ENCODE assay signal across 30 cellular contexts in genomic region chrX:48667504-48667903, GRCh38. TPM values are rescaled to one million over a fixed set of nuclear protein-coding genes. Genes with fewer than 3 reads are reported as not detected.
"Had no signal": no experiment of that assay in that cellular context is flagged by ENCODE, and none has a peak within 500 bp of the region (broad histone marks: within the 10 kb centered on the region; RNA-seq: fewer than 3 reads in every experiment).

No MANE protein-coding gene starts in this region.

- H3K4me1 Mint-ChIP-seq: activated CD8-positive, alpha-beta memory T cell treated with anti-CD3 and anti-CD28 coated beads, Interleukin-2, amount 10 ng/mL, durations not matched to agents 7 days and 5 days; memory B cell; naive thymus-derived CD8-positive, alpha-beta T cell; neural crest cell; stimulated activated memory B cell treated with anti-CD40 and anti-IgM and Interleukin-4, amounts not matched to agents 10 μg/mL and 1 μg/mL and 100 μg/mL, for 72 hours; WTC11 had no signal

- H3K27me3 Mint-ChIP-seq: activated CD8-positive, alpha-beta memory T cell treated with anti-CD3 and anti-CD28 coated beads, Interleukin-2, amount 10 ng/mL, durations not matched to agents 7 days and 5 days; activated naive CD8-positive, alpha-beta T cell; memory B cell; naive thymus-derived CD8-positive, alpha-beta T cell; stimulated activated memory B cell treated with anti-CD40 and anti-IgM and Interleukin-4, amounts not matched to agents 10 μg/mL and 1 μg/mL and 100 μg/mL, for 72 hours had no signal

- H3K4me3 Mint-ChIP-seq: activated CD8-positive, alpha-beta memory T cell treated with anti-CD3 and anti-CD28 coated beads, Interleukin-2, amount 10 ng/mL, durations not matched to agents 7 days and 5 days; activated CD8-positive, alpha-beta T cell treated with anti-CD3 and anti-CD28 coated beads, Interleukin-2, amount 10 ng/mL, durations not matched to agents 7 days and 5 days; activated naive CD8-positive, alpha-beta T cell; memory B cell; naive thymus-derived CD8-positive, alpha-beta T cell; neural crest cell; stimulated activated memory B cell treated with anti-CD40 and anti-IgM and Interleukin-4, amounts not matched to agents 10 μg/mL and 1 μg/mL and 100 μg/mL, for 72 hours; WTC11 had no signal

- DNase-seq: activated CD8-positive, alpha-beta memory T cell treated with anti-CD3 and anti-CD28 coated beads, Interleukin-2, amount 10 ng/mL, durations not matched to agents 7 days and 5 days; activated CD8-positive, alpha-beta T cell treated with anti-CD3 and anti-CD28 coated beads, Interleukin-2, amount 10 ng/mL, durations not matched to agents 7 days and 5 days; activated T-cell treated with anti-CD3 and anti-CD28 coated beads, Interleukin-2, amount 50 U/mL, for 48 hours; anterior cingulate cortex; colonic mucosa; effector CD8-positive, alpha-beta T cell; esophagus squamous epithelium; foreskin melanocyte; heart right ventricle; midbrain; naive thymus-derived CD8-positive, alpha-beta T cell; occipital lobe; stimulated activated CD4-positive, alpha-beta T cell treated with anti-CD3 and anti-CD28 coated beads, Interleukin-1b, Interleukin-23, amount 100 ng/mL, for 48 hours; stimulated activated CD4-positive, alpha-beta T cell treated with anti-CD3 and anti-CD28 coated beads, Interleukin-4, amount 100 ng/mL, for 4 hours; stimulated activated CD8-positive, alpha-beta memory T cell treated with anti-CD3 and anti-CD28 coated beads, Interleukin-4, amount 100 ng/mL, for 48 hours; stomach; tibial artery had no signal

- H3K9me3 Mint-ChIP-seq: activated T-helper 2 cell treated with anti-CD3 and anti-CD28 coated beads, Interferon-gamma antibody, Interleukin-2, Interleukin-4, amounts not matched to agents 10 μg/mL and 5 μg/mL and 100 μg/mL, durations not matched to agents 14 hours and 24 hours and 36 hours; memory B cell; naive thymus-derived CD8-positive, alpha-beta T cell; neural crest cell; stimulated activated memory B cell treated with anti-CD40 and anti-IgM and Interleukin-4, amounts not matched to agents 10 μg/mL and 1 μg/mL and 100 μg/mL, for 72 hours; WTC11 had no signal

- H3K27ac ChIP-seq: colonic mucosa, epithelial cell of prostate, esophagus squamous epithelium, parathyroid adenoma, right atrium auricular region, stomach, suprapubic skin, tibial artery had no signal

- H3K36me3 Mint-ChIP-seq: activated CD8-positive, alpha-beta memory T cell treated with anti-CD3 and anti-CD28 coated beads, Interleukin-2, amount 10 ng/mL, durations not matched to agents 7 days and 5 days; activated naive CD8-positive, alpha-beta T cell; memory B cell; naive thymus-derived CD8-positive, alpha-beta T cell; stimulated activated memory B cell treated with anti-CD40 and anti-IgM and Interleukin-4, amounts not matched to agents 10 μg/mL and 1 μg/mL and 100 μg/mL, for 72 hours; WTC11 had no signal

- H3K27ac Mint-ChIP-seq: activated CD8-positive, alpha-beta memory T cell treated with anti-CD3 and anti-CD28 coated beads, Interleukin-2, amount 10 ng/mL, durations not matched to agents 7 days and 5 days; activated CD8-positive, alpha-beta T cell treated with anti-CD3 and anti-CD28 coated beads, Interleukin-2, amount 10 ng/mL, durations not matched to agents 7 days and 5 days; activated naive CD8-positive, alpha-beta T cell; activated T-helper 2 cell treated with anti-CD3 and anti-CD28 coated beads, Interferon-gamma antibody, Interleukin-2, Interleukin-4, amounts not matched to agents 10 μg/mL and 5 μg/mL and 100 μg/mL, durations not matched to agents 14 hours and 24 hours and 36 hours; memory B cell; naive thymus-derived CD8-positive, alpha-beta T cell; stimulated activated memory B cell treated with anti-CD40 and anti-IgM and Interleukin-4, amounts not matched to agents 10 μg/mL and 1 μg/mL and 100 μg/mL, for 72 hours; WTC11 had no signal

RNA-seq across cellular contexts. Expression of gene WAS, which starts 16.1 kb away (rescaled TPM):
- total RNA-seq: bronchial epithelial cell, dermis microvascular lymphatic vessel endothelial cell, pulmonary artery endothelial cell had no signal
